ENCODE assay signal across 2 cellular contexts in the genomic region with DNA sequence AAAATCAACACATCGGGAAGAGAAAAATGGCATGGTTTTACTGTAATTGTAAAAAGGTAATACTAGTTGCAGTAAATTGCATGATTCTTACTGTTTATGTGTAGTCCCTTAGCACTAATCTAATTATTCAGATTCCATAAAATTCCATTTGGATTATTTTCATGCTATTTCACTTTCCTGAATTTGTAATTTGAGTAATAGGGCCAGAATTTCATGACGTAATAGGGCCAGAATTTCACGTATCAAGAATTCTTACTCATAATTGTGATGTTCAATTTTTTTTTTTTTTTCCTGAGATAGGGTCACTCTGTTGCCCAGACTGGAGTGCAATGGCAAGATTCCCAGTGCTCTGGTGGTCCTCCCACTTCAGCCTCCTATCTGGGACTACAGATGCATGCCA.
TF ChIP-seq lines count a peak whose summit lies in the region.

No MANE protein-coding gene starts in this region.

TF ChIP-seq in HCT116, 20 proteins besides CTCF, POLR2A, EP300 and RAD21 (continued from another document):
- TF ChIP-seq, protein P1, sequence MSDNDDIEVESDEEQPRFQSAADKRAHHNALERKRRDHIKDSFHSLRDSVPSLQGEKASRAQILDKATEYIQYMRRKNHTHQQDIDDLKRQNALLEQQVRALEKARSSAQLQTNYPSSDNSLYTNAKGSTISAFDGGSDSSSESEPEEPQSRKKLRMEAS (IDR thresholded peaks at IDR 0.05): no peak
- no peak for TF ChIP-seq SP1 (IDR thresholded peaks at IDR 0.05; ENCODE audit: low read depth)
- TF ChIP-seq, protein P2, sequence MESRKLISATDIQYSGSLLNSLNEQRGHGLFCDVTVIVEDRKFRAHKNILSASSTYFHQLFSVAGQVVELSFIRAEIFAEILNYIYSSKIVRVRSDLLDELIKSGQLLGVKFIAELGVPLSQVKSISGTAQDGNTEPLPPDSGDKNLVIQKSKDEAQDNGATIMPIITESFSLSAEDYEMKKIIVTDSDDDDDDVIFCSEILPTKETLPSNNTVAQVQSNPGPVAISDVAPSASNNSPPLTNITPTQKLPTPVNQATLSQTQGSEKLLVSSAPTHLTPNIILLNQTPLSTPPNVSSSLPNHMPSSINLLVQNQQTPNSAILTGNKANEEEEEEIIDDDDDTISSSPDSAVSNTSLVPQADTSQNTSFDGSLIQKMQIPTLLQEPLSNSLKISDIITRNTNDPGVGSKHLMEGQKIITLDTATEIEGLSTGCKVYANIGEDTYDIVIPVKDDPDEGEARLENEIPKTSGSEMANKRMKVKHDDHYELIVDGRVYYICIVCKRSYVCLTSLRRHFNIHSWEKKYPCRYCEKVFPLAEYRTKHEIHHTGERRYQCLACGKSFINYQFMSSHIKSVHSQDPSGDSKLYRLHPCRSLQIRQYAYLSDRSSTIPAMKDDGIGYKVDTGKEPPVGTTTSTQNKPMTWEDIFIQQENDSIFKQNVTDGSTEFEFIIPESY (IDR thresholded peaks at IDR 0.05; ENCODE audit: extremely low read depth, insufficient replicate concordance, low read length): no peak
- TF ChIP-seq CBX3 (IDR thresholded peaks at IDR 0.05; ENCODE audit: low read depth): no peak
- TF ChIP-seq EZH2phosphoT487 (IDR thresholded peaks at IDR 0.05; ENCODE audit: borderline replicate concordance): no peak
- TF ChIP-seq TCF7L2 (IDR thresholded peaks at IDR 0.05; ENCODE audit: borderline replicate concordance, extremely low read depth, insufficient read depth, insufficient read length): no peak
- TF ChIP-seq, protein P3, sequence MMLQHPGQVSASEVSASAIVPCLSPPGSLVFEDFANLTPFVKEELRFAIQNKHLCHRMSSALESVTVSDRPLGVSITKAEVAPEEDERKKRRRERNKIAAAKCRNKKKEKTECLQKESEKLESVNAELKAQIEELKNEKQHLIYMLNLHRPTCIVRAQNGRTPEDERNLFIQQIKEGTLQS (IDR thresholded peaks at IDR 0.05): no peak

TF ChIP-seq in SK-N-SH, 30 proteins besides CTCF, POLR2A, EP300 and RAD21 (continued from another document):
- TF ChIP-seq, protein P2 (IDR thresholded peaks at IDR 0.05; ENCODE audit: borderline replicate concordance, low read depth): no peak
- TF ChIP-seq FOSL2 (IDR thresholded peaks at IDR 0.05; ENCODE audit: borderline replicate concordance, low read depth) (peak; percentile 31; the same call in 1 of the 2 replicates), FOXM1 (IDR thresholded peaks at IDR 0.05; ENCODE audit: low read depth) (no peak), TCF12 (IDR thresholded peaks at IDR 0.05) (no peak; the same call in 1 of the 2 replicates), MEF2A (IDR thresholded peaks at IDR 0.05; ENCODE audit: borderline replicate concordance, low read depth) (peak; percentile 54; the same call in 1 of the 2 replicates), EZH2phosphoT487 (IDR thresholded peaks at IDR 0.05; ENCODE audit: borderline replicate concordance, low read depth) (no peak), NRF1 (IDR thresholded peaks at IDR 0.05; ENCODE audit: low read depth, low read length) (no peak), TEAD4 (IDR thresholded peaks at IDR 0.05; ENCODE audit: borderline replicate concordance, insufficient read depth) (0 out of 2 replicates have a peak, but pooled peaks have one; percentile 33), RCOR1 (IDR thresholded peaks at IDR 0.05; ENCODE audit: low read length) (no peak), CHD2 (IDR thresholded peaks at IDR 0.05; ENCODE audit: low read length, partially characterized antibody) (no peak), NFIC (IDR thresholded peaks at IDR 0.05; ENCODE audit: borderline replicate concordance) (no peak), JUND (IDR thresholded peaks at IDR 0.05) (0 out of 2 replicates have a peak, but pooled peaks have one; percentile 23), TAF1 (IDR thresholded peaks at IDR 0.05; ENCODE audit: borderline replicate concordance, low read depth, low read length) (no peak)
- TF ChIP-seq, protein P1 (IDR thresholded peaks at IDR 0.05; ENCODE audit: low read depth): no peak
- TF ChIP-seq, protein P4, sequence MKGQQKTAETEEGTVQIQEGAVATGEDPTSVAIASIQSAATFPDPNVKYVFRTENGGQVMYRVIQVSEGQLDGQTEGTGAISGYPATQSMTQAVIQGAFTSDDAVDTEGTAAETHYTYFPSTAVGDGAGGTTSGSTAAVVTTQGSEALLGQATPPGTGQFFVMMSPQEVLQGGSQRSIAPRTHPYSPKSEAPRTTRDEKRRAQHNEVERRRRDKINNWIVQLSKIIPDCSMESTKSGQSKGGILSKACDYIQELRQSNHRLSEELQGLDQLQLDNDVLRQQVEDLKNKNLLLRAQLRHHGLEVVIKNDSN (IDR thresholded peaks at IDR 0.05; ENCODE audit: borderline replicate concordance, low read depth): no peak
- TF ChIP-seq, protein P5, sequence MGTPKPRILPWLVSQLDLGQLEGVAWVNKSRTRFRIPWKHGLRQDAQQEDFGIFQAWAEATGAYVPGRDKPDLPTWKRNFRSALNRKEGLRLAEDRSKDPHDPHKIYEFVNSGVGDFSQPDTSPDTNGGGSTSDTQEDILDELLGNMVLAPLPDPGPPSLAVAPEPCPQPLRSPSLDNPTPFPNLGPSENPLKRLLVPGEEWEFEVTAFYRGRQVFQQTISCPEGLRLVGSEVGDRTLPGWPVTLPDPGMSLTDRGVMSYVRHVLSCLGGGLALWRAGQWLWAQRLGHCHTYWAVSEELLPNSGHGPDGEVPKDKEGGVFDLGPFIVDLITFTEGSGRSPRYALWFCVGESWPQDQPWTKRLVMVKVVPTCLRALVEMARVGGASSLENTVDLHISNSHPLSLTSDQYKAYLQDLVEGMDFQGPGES (IDR thresholded peaks at IDR 0.05; ENCODE audit: low read depth, low read length): no peak
- TF ChIP-seq, protein P6, sequence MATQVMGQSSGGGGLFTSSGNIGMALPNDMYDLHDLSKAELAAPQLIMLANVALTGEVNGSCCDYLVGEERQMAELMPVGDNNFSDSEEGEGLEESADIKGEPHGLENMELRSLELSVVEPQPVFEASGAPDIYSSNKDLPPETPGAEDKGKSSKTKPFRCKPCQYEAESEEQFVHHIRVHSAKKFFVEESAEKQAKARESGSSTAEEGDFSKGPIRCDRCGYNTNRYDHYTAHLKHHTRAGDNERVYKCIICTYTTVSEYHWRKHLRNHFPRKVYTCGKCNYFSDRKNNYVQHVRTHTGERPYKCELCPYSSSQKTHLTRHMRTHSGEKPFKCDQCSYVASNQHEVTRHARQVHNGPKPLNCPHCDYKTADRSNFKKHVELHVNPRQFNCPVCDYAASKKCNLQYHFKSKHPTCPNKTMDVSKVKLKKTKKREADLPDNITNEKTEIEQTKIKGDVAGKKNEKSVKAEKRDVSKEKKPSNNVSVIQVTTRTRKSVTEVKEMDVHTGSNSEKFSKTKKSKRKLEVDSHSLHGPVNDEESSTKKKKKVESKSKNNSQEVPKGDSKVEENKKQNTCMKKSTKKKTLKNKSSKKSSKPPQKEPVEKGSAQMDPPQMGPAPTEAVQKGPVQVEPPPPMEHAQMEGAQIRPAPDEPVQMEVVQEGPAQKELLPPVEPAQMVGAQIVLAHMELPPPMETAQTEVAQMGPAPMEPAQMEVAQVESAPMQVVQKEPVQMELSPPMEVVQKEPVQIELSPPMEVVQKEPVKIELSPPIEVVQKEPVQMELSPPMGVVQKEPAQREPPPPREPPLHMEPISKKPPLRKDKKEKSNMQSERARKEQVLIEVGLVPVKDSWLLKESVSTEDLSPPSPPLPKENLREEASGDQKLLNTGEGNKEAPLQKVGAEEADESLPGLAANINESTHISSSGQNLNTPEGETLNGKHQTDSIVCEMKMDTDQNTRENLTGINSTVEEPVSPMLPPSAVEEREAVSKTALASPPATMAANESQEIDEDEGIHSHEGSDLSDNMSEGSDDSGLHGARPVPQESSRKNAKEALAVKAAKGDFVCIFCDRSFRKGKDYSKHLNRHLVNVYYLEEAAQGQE (IDR thresholded peaks at IDR 0.05; ENCODE audit: low read depth, low read length): no peak
TF ChIP-seq in SK-N-SH: peak in this region for 4.
